In genomic region chr6:18259675-18260447, GRCh38 we compare ENCODE assay signal across 11 cellular contexts. TPM values are rescaled to one million over a fixed set of nuclear protein-coding genes. Genes with fewer than 3 reads are reported as not detected.
DNase-seq lines count a peak whose midpoint lies in the region; ATAC-seq, FAIRE-seq and TF ChIP-seq lines count a peak whose summit lies in the region.
"Had no signal": no experiment of that assay in that cellular context is flagged by ENCODE, and none has a peak within 500 bp of the region (broad histone marks: within the 10 kb centered on the region; RNA-seq: fewer than 3 reads in every experiment).

No MANE protein-coding gene starts in this region.

- FAIRE-seq in GM12878 (lab: Jason Lieb, UNC), result no peak

- peaks cover 38 to 43% (median 40%) of the 10 kb centered on the region in 3 donors for H3K4me1 Mint-ChIP-seq in IgD-negative memory B cell
- peaks cover 49% of the 10 kb centered on the region for H3K4me1 Mint-ChIP-seq in nephron progenitor cell

- H3K4me2 ChIP-seq in DND-41 (ENCODE audit: insufficient read depth, low read length), result peak overlapping the region; percentile 69
- H3K4me2 ChIP-seq in GM12878 (ENCODE audit: control insufficient read depth, insufficient read depth), result peak overlapping the region; percentile 75

- H3K9me3 Mint-ChIP-seq in IgD-negative memory B cell, result no peaks in the 10 kb centered on the region
- no peaks in the 10 kb centered on the region for H3K9me3 Mint-ChIP-seq in nephron progenitor cell

- SMC1A ChIA-PET in GM12878 (lab: Charles Lee; ENCODE audit: uncharacterized antibody, unreplicated experiment), result interaction anchor here (0.8 to 4.2 kb wide), 8 partner anchors 11 to 138 kb away, joined by 3 to 18 read pairs (median 4); no protein-coding TSS in a partner anchor

- H3K4me3 Mint-ChIP-seq in IgD-negative memory B cell (peak overlapping the region in 3 of 4 donors; percentile 3 to 96 (median 96)), nephron progenitor cell (peak overlapping the region; percentile 97)

- H3K27me3 ChIP-seq in DND-41 (ENCODE audit: insufficient read depth, low read length, poor library complexity) (no peaks in the 10 kb centered on the region), GM12878 (replicated peaks in 1 of 2; ENCODE audit: control insufficient read depth in 2 of 2, insufficient read depth in 2 of 2, low read length in 1 of 2) (no peaks in the 10 kb centered on the region)

- TF ChIP-seq RAD21 in GM12878 (IDR thresholded peaks at IDR 0.05; ENCODE audit: insufficient read depth, low read depth, low read length), result no peak

- H3K9ac ChIP-seq in DND-41 (ENCODE audit: low read depth, low read length) (peak overlapping the region; percentile 90; the same call in 1 of the 2 replicates), GM12878 (ENCODE audit: control insufficient read depth, insufficient read depth, low read length) (peak overlapping the region; percentile 65; the same call in 1 of the 2 replicates)

- WGBS in GM12878 (ENCODE audit: insufficient coverage, insufficient replicate concordance, low lambda C conversion rate, missing lambda C conversion rate), result 59% methylated on average over 4 of the region's 4 CpGs

- no peak for ATAC-seq in DND-41 (ENCODE audit: insufficient read depth, low read depth)
- no peak for ATAC-seq in GM12878

- H3K27ac Mint-ChIP-seq in IgD-negative memory B cell, result peak overlapping the region; percentile 80 to 94 (median 87)
- peak overlapping the region; percentile 95 for H3K27ac Mint-ChIP-seq in nephron progenitor cell

- no peak for TF ChIP-seq EP300 in GM12878 (IDR thresholded peaks at IDR 0.05; ENCODE audit: borderline replicate concordance in 1 of 2, control insufficient read depth in 1 of 2, low read depth in 2 of 2, low read length in 2 of 2)

- H3K9me3 ChIP-seq in DND-41 (ENCODE audit: insufficient read depth, low read length, severe bottlenecking), result no peaks in the 10 kb centered on the region
- H3K9me3 ChIP-seq in GM12878 (replicated peaks; ENCODE audit: control insufficient read depth, insufficient read depth, low read length), result no peaks in the 10 kb centered on the region; the same call in 2 of the 3 replicates

- H3K79me2 ChIP-seq in DND-41 (ENCODE audit: insufficient read depth, low read length) (peaks cover 99% of the 10 kb centered on the region), GM12878 (ENCODE audit: control insufficient read depth, insufficient read depth, low read length) (peaks cover 90% of the 10 kb centered on the region)

- H2AFZ ChIP-seq in DND-41 (ENCODE audit: low read depth, low read length), result no peak overlapping the region
- H2AFZ ChIP-seq in GM12878 (ENCODE audit: control insufficient read depth, low read depth, low read length), result no peak overlapping the region

- H3K36me3 Mint-ChIP-seq in IgD-negative memory B cell (peaks cover 2% of the 10 kb centered on the region), nephron progenitor cell (ENCODE audit: low read depth) (peaks cover 69% of the 10 kb centered on the region)

- RAD21 ChIA-PET in GM12878 (lab: Charles Lee; ENCODE audit: unreplicated experiment), result interaction anchor here (0.7 to 3.4 kb wide), 4 partner anchors 18 to 104 kb away, joined by 3 to 17 read pairs (median 6); partner anchors contain the start of gene KDM1B

- no TSS peak for BruUV-seq in GM12878 (replicated peaks; lab: Mats Ljungman, UMichigan)

- H3K27me3 Mint-ChIP-seq in IgD-negative memory B cell (no peaks in the 10 kb centered on the region), nephron progenitor cell (ENCODE audit: low read depth, poor library complexity) (no peaks in the 10 kb centered on the region)

- H3K4me1 ChIP-seq in DND-41 (ENCODE audit: insufficient read depth, low read length) (peaks cover 51% of the 10 kb centered on the region), GM12878 (ENCODE audit: control insufficient read depth, insufficient read depth, low read length) (peaks cover 20% of the 10 kb centered on the region)

- no peak for TF ChIP-seq CTCF in DND-41 (IDR thresholded peaks at IDR 0.05; ENCODE audit: borderline replicate concordance, extremely low read depth, low read length, poor library complexity, severe bottlenecking)
- no peak for TF ChIP-seq CTCF in GM12878 (IDR thresholded peaks at IDR 0.05 in 2 of 3, conservative IDR thresholded peaks at IDR 0.05 in 1 of 3; ENCODE audit: control insufficient read depth in 2 of 3, extremely low read depth in 1 of 3, insufficient read depth in 1 of 3, low read depth in 3 of 3, low read length in 3 of 3)
- TF ChIP-seq CTCF in nephron progenitor cell (IDR thresholded peaks at IDR 0.05), result no peak

- POLR2A ChIA-PET in GM12878 (lab: Charles Lee), result interaction anchor here (0.6 to 1.6 kb wide), 6 partner anchors 10 to 660 kb away, joined by 3 to 7 read pairs (median 4); partner anchors contain the start of gene FAM8A1

- DNase-seq in DND-41 (no peak), GM12878 (ENCODE audit: low read depth, low spot score) (no peak), nephron progenitor cell (no peak), NCI-H2081 (lab: John Stamatoyannopoulos, UW) (no peak), cerebellar cortex (ENCODE audit: low spot score) (no peak), retina (no peak)
- DNase-seq: dermis blood vessel endothelial cell; hippocampal formation; NCI-H510A; stimulated activated CD4-positive, alpha-beta T cell treated with anti-CD3 and anti-CD28 coated beads, Interleukin-12 subunit alpha, Interleukin-12 subunit beta, amount 100 ng/mL, for 4 hours had no signal

- peaks cover 83% of the 10 kb centered on the region for H3K36me3 ChIP-seq in DND-41 (ENCODE audit: insufficient read depth, low read length)
- H3K36me3 ChIP-seq in GM12878 (ENCODE audit: control insufficient read depth in 2 of 2, insufficient read depth in 2 of 2, low read length in 1 of 2), result peaks cover 2 to 16% of the 10 kb centered on the region in 2 experiments

- H3K4me3 ChIP-seq in DND-41 (ENCODE audit: low read depth in 1 of 2, low read length in 2 of 2) (peak overlapping the region in 1 of 2 experiments; percentile 69; a peak in 2 of 4 replicates), GM12878 (peak overlapping the region; percentile 70)

- in situ Hi-C loops in GM12878 (cut with MboI), result loop anchor here (10.0 kb wide), 1 partner anchor 265 kb away; no protein-coding TSS in a partner anchor

- peaks cover 82% of the 10 kb centered on the region for H4K20me1 ChIP-seq in DND-41 (ENCODE audit: insufficient read depth, low read length)
- H4K20me1 ChIP-seq in GM12878 (ENCODE audit: control insufficient read depth, insufficient read depth), result peaks cover 3% of the 10 kb centered on the region; the same call in 1 of the 2 replicates

- TF ChIP-seq POLR2A in GM12878 (IDR thresholded peaks at IDR 0.05; ENCODE audit: low read depth, low read length), result no peak

- intact Hi-C loops in GM12878 (cut with micrococcal nuclease; ENCODE audit: unreplicated experiment), result loop anchor here (2.0 to 5.0 kb wide), 2 partner anchors 105 to 553 kb away; partner anchors contain the start of genes KDM1B, NUP153 and TPMT

- CTCF ChIA-PET in GM12878 (lab: Yijun Ruan, JAX), result interaction anchor here (1.6 kb wide), 1 partner anchor 558 kb away, joined by 4 read pairs; no protein-coding TSS in a partner anchor

- no peak overlapping the region for H3K27ac ChIP-seq in DND-41 (ENCODE audit: low read length)
- H3K27ac ChIP-seq in GM12878 (ENCODE audit: control insufficient read depth, insufficient read depth), result peak overlapping the region; percentile 96

TF ChIP-seq in GM12878, 131 proteins besides CTCF, POLR2A, EP300 and RAD21:
- peak; percentile 74; the same call in 1 of the 2 replicates for TF ChIP-seq PKNOX1 (IDR thresholded peaks at IDR 0.05)
- no peak for TF ChIP-seq SRF (IDR thresholded peaks at IDR 0.05; ENCODE audit: low read depth in 2 of 2, low read length in 2 of 2)
TF ChIP-seq in GM12878: peak in this region for 1.

RNA-seq across cellular contexts. Expression of gene DEK, which starts 4.5 kb away (rescaled TPM):
- polyA plus RNA-seq in IgD-negative memory B cell (83.3 TPM), GM12878 (2011; rRNA removed) (157 and 297 TPM in 2 replicates), GM12878 (2014; fragmentation: Illumina TruSeq; extraction: Trizol) (312 and 372 TPM in 2 replicates), GM12878 (2014; fragmentation: Nextera tagmentation; extraction: Ambion mirVana) (100 to 1,000 TPM; 111 to 117 TPM), GM12878 (2014; rRNA removed) (139 and 164 TPM in 2 replicates), GM12878 (2016; fragmentation: Nextera tagmentation; extraction: Ambion mirVana) (100 to 1,000 TPM; 206 to 212 TPM)
- 80.2 and 89.8 TPM in 2 replicates for total RNA-seq in GM12878 (2013; cell fraction: nucleolus; rRNA removed)
- total RNA-seq in GM12878 (2014; rRNA removed) (202 and 261 TPM in 2 replicates), GM12878 (2014; rRNA removed; fragmentation: Illumina TruSeq; extraction: Trizol) (331 and 346 TPM in 2 replicates), GM12878 (2021) (187 and 189 TPM in 2 replicates)
- 40.6 TPM for polyA plus RNA-seq in GM12878 (2011; ENCODE audit: low read depth)
- polyA plus RNA-seq in GM12878 (2011; cell fraction: cytosol; rRNA removed), result 37.2 and 48.9 TPM in 2 replicates
- 39.0 and 50.4 TPM in 2 replicates for polyA plus RNA-seq in GM12878 (2011; cell fraction: nucleus; rRNA removed)
- polyA plus RNA-seq in GM12878 (2012), result 91.2 and 106 TPM in 2 replicates
- 25.4 and 34.5 TPM in 2 replicates for polyA minus RNA-seq in GM12878 (2011; rRNA and poly(A)+ RNA removed)
- 52.5 and 58.5 TPM in 2 replicates for polyA minus RNA-seq in GM12878 (2011; cell fraction: cytosol; rRNA and poly(A)+ RNA removed)
- 30.2 and 60.7 TPM in 2 replicates for polyA minus RNA-seq in GM12878 (2011; cell fraction: nucleus; rRNA and poly(A)+ RNA removed)
